In genomic region chr18:13548944-13549878, GRCh38 we compare ENCODE assay signal across 9 cellular contexts.
DNase-seq lines count a peak whose midpoint lies in the region; ATAC-seq and TF ChIP-seq lines count a peak whose summit lies in the region.
"Had no signal": no experiment of that assay in that cellular context is flagged by ENCODE, and none has a peak within 500 bp of the region (broad histone marks: within the 10 kb centered on the region; RNA-seq: fewer than 3 reads in every experiment).

No MANE protein-coding gene starts in this region.

- no peaks in the 10 kb centered on the region for H3K9me3 ChIP-seq in muscle layer of colon (ENCODE audit: low read length)
- H3K9me3 ChIP-seq: Peyer's patch had no signal

- POLR2A ChIA-PET in activated CD8-positive, alpha-beta T cell treated with anti-CD3 and anti-CD28 coated beads, Interleukin-2, amount 10 ng/mL, durations not matched to agents 7 days and 5 days (lab: Charles Lee) = interaction anchor here (1.0 kb wide), 1 partner anchor 12 kb away, joined by 3 read pairs; no protein-coding TSS in a partner anchor

- no peak overlapping the region for H3K4me3 Mint-ChIP-seq in activated CD8-positive, alpha-beta T cell treated with anti-CD3 and anti-CD28 coated beads, Interleukin-2, amount 10 ng/mL, durations not matched to agents 7 days and 5 days

- peak overlapping the region; percentile 53 for H3K27ac ChIP-seq in muscle layer of colon (ENCODE audit: low read depth, low read length)

- peak; percentile 66 for ATAC-seq in HG02610 (IDR thresholded peaks at IDR 0.05; ENCODE audit: unreplicated experiment)
- ATAC-seq in activated CD8-positive, alpha-beta T cell treated with anti-CD3 and anti-CD28 coated beads, Interleukin-2, amount 10 ng/mL, durations not matched to agents 7 days and 5 days = no peak

- in situ Hi-C loops in GM13976 (cut with MboI; ENCODE audit: low sequenced_read_pairs, unreplicated experiment) = no loop called here

- H3K9me3 Mint-ChIP-seq in activated CD8-positive, alpha-beta T cell treated with anti-CD3 and anti-CD28 coated beads, Interleukin-2, amount 10 ng/mL, durations not matched to agents 7 days and 5 days (ENCODE audit: insufficient read depth) = peaks cover 4% of the 10 kb centered on the region

- no peaks in the 10 kb centered on the region for H3K27me3 ChIP-seq in muscle layer of colon (ENCODE audit: control insufficient read depth in 1 of 2, insufficient read depth in 2 of 2, low read length in 2 of 2)
- H3K27me3 ChIP-seq: Peyer's patch had no signal

- H3K36me3 Mint-ChIP-seq in activated CD8-positive, alpha-beta T cell treated with anti-CD3 and anti-CD28 coated beads, Interleukin-2, amount 10 ng/mL, durations not matched to agents 7 days and 5 days (ENCODE audit: low read depth) = peaks cover 25% of the 10 kb centered on the region

- no peak overlapping the region for H3K27ac Mint-ChIP-seq in activated CD8-positive, alpha-beta T cell treated with anti-CD3 and anti-CD28 coated beads, Interleukin-2, amount 10 ng/mL, durations not matched to agents 7 days and 5 days

- peaks cover 7% of the 10 kb centered on the region for H3K4me1 Mint-ChIP-seq in activated CD8-positive, alpha-beta T cell treated with anti-CD3 and anti-CD28 coated beads, Interleukin-2, amount 10 ng/mL, durations not matched to agents 7 days and 5 days (ENCODE audit: low read depth)

- CTCF ChIA-PET in activated CD8-positive, alpha-beta T cell treated with anti-CD3 and anti-CD28 coated beads, Interleukin-2, amount 10 ng/mL, durations not matched to agents 7 days and 5 days (lab: Charles Lee) = interaction anchor here (1.2 to 1.8 kb wide), 4 partner anchors 9 to 333 kb away, joined by 3 to 9 read pairs (median 6); no protein-coding TSS in a partner anchor

- H3K36me3 ChIP-seq in muscle layer of colon (ENCODE audit: insufficient read depth, low read length) = no peaks in the 10 kb centered on the region
- H3K36me3 ChIP-seq: Peyer's patch had no signal

- H3K27me3 Mint-ChIP-seq in activated CD8-positive, alpha-beta T cell treated with anti-CD3 and anti-CD28 coated beads, Interleukin-2, amount 10 ng/mL, durations not matched to agents 7 days and 5 days (ENCODE audit: low read depth) = no peaks in the 10 kb centered on the region

- no peak overlapping the region for H3K9ac ChIP-seq in muscle layer of colon (ENCODE audit: low read length)

- no peak for TF ChIP-seq CTCF in GM13976 (IDR thresholded peaks at IDR 0.05; ENCODE audit: borderline replicate concordance, control extremely low read depth, extremely low read depth, insufficient read depth, missing control alignments)

- H3K4me1 ChIP-seq in muscle layer of colon (ENCODE audit: insufficient read depth, low read length) = peaks cover 56% of the 10 kb centered on the region

- peak; percentile 72 for DNase-seq in GM13976 (ENCODE audit: low spot score)
- DNase-seq in NOMO-1 treated with dmso at 0.1 percent for 144 hours (lab: John Stamatoyannopoulos, UW; ENCODE audit: unreplicated experiment) = peak; percentile 38
- no peak for DNase-seq in NCI-H526 treated with DMSO at 0.1 percent for 48 hours (lab: John Stamatoyannopoulos, UW)
- no peak for DNase-seq in activated effector memory CD4-positive, alpha-beta T cell treated with Interleukin-2 at 50 U/mL for 16 hours
- DNase-seq in SKM-1 (lab: John Stamatoyannopoulos, UW; ENCODE audit: unreplicated experiment) = no peak
- DNase-seq in activated CD8-positive, alpha-beta T cell treated with anti-CD3 and anti-CD28 coated beads, Interleukin-2, amount 10 ng/mL, durations not matched to agents 7 days and 5 days = no peak

- no peak overlapping the region for H3K4me3 ChIP-seq in muscle layer of colon (ENCODE audit: low read depth in 1 of 2, low read length in 2 of 2)
- H3K4me3 ChIP-seq: Peyer's patch had no signal

Comparison
In these comparisons a context has a peak if more than half of its experiments do, and no peak if none do; other contexts are left out.
1. DNase-seq: peak in GM13976 (single experiment) and NOMO-1 treated with dmso at 0.1 percent for 144 hours (single experiment); none in NCI-H526 treated with DMSO at 0.1 percent for 48 hours (single experiment), activated effector memory CD4-positive, alpha-beta T cell treated with Interleukin-2 at 50 U/mL for 16 hours (single experiment), SKM-1 (single experiment) and activated CD8-positive, alpha-beta T cell treated with anti-CD3 and anti-CD28 coated beads, Interleukin-2, amount 10 ng/mL, durations not matched to agents 7 days and 5 days (single experiment).